In the genomic region with DNA sequence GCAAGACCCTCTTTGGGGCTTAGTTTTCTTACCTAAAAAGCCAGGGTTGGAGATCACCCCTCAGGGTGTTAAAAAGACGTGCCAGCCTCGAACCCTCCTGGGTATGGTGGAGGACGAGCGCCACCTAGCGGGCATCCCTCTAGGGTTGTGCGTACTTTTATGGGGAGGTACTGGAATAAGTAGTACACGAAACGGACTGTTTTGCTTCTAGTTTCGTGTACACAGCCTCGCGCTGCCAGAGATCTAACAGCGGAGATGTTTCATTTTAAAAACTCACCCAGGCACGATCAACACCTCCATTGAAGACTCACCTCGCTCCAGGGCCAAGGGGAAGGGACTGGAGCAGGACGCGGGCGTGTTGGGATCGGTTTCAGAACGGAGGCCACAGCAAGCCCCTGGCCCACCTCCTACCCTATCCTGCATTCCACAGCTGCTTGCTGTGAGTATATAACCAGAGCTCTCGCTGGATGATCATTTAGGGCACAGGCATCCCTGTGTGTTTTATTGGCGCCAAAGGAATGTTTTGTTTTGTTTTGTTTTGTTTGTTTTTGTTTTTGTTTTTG, we compare ENCODE assay signal across 8 cellular contexts. TPM values are rescaled to one million over a fixed set of nuclear protein-coding genes. Genes with fewer than 3 reads are reported as not detected.
DNase-seq lines count a peak whose midpoint lies in the region; ATAC-seq and TF ChIP-seq lines count a peak whose summit lies in the region.

No MANE protein-coding gene starts in this region.

- ATAC-seq in HG02588 (IDR thresholded peaks at IDR 0.05; ENCODE audit: unreplicated experiment) (peak; percentile 64), SK-N-SH treated with all-trans-retinoic acid at 6 μM for 48 hours (peak; percentile 71), Right ventricle myocardium superior (ENCODE audit: poor library complexity) (peak; percentile 87), upper lobe of right lung (peak; percentile 86)

- DNase-seq in GM10248 (ENCODE audit: extremely low spot score) (peak; percentile 86), NAMALWA (ENCODE audit: low spot score) (peak; percentile 88), Right ventricle myocardium superior (peak; percentile 91), posterior vena cava (ENCODE audit: low spot score) (peak; percentile 94), upper lobe of right lung (peak; percentile 89)

- H3K4me1 ChIP-seq in upper lobe of right lung, result peaks cover 23% of the 10 kb centered on the region

- peaks cover 60% of the 10 kb centered on the region for H3K27me3 Mint-ChIP-seq in activated naive CD4-positive, alpha-beta T cell treated with anti-CD3 and anti-CD28 coated beads, Interleukin-2, amount 50 U/mL, for 24 hours

- peaks cover 6% of the 10 kb centered on the region for H3K9me3 Mint-ChIP-seq in activated naive CD4-positive, alpha-beta T cell treated with anti-CD3 and anti-CD28 coated beads, Interleukin-2, amount 50 U/mL, for 24 hours

- peak overlapping the region; percentile 24 for H3K27ac Mint-ChIP-seq in activated naive CD4-positive, alpha-beta T cell treated with anti-CD3 and anti-CD28 coated beads, Interleukin-2, amount 50 U/mL, for 24 hours

- H3K27me3 ChIP-seq in upper lobe of right lung, result peaks cover 86% of the 10 kb centered on the region

- intact Hi-C loops in Right ventricle myocardium superior (cut with DNase I), result loop anchor here (2.0 to 5.0 kb wide), 2 partner anchors 697 to 820 kb away; no protein-coding TSS in a partner anchor
- intact Hi-C loops in posterior vena cava (cut with DNase I), result loop anchor here (10.0 kb wide), 1 partner anchor 694 kb away; no protein-coding TSS in a partner anchor
- intact Hi-C loops in upper lobe of right lung (cut with DNase I), result no loop called here

- H3K36me3 ChIP-seq in upper lobe of right lung, result no peaks in the 10 kb centered on the region

- no peak overlapping the region for H3K27ac ChIP-seq in upper lobe of right lung

- peak overlapping the region; percentile 51 for H3K4me3 Mint-ChIP-seq in activated naive CD4-positive, alpha-beta T cell treated with anti-CD3 and anti-CD28 coated beads, Interleukin-2, amount 50 U/mL, for 24 hours

- no peak overlapping the region for H3K4me3 ChIP-seq in upper lobe of right lung

- no peaks in the 10 kb centered on the region for H3K9me3 ChIP-seq in upper lobe of right lung

- H3K4me1 Mint-ChIP-seq in activated naive CD4-positive, alpha-beta T cell treated with anti-CD3 and anti-CD28 coated beads, Interleukin-2, amount 50 U/mL, for 24 hours, result peaks cover 27% of the 10 kb centered on the region

- CTCF ChIA-PET in GM10248 (lab: Yijun Ruan, JAX), result interaction anchor here (0.6 to 4.0 kb wide), 13 partner anchors 12 to 824 kb away, joined by 3 to 13 read pairs (median 4); no protein-coding TSS in a partner anchor

- H3K36me3 Mint-ChIP-seq in activated naive CD4-positive, alpha-beta T cell treated with anti-CD3 and anti-CD28 coated beads, Interleukin-2, amount 50 U/mL, for 24 hours, result no peaks in the 10 kb centered on the region

- TF ChIP-seq CTCF in GM10248 (IDR thresholded peaks at IDR 0.05; ENCODE audit: control extremely low read depth, extremely low read depth, low read depth, missing control alignments) (peak; percentile 84), upper lobe of right lung (IDR thresholded peaks at IDR 0.05) (peak; percentile 91)

- POLR2A ChIA-PET in GM10248 (lab: Yijun Ruan, JAX), result no interaction called here

TF ChIP-seq in SK-N-SH treated with all-trans-retinoic acid at 6 μM for 48 hours, 23 proteins besides CTCF, POLR2A, EP300 and RAD21:
- TF ChIP-seq OSR1 (CRISPR knock-in tag; IDR thresholded peaks at IDR 0.05) (no peak), ZFP3 (CRISPR knock-in tag; IDR thresholded peaks at IDR 0.05) (no peak), BACH2 (CRISPR knock-in tag; IDR thresholded peaks at IDR 0.05; ENCODE audit: borderline replicate concordance) (no peak), CSDC2 (CRISPR knock-in tag; IDR thresholded peaks at IDR 0.05) (no peak), ZNF8 (CRISPR knock-in tag; IDR thresholded peaks at IDR 0.05) (peak; percentile 60), ZC3H10 (CRISPR knock-in tag; IDR thresholded peaks at IDR 0.05) (no peak), TCF4 (CRISPR knock-in tag; IDR thresholded peaks at IDR 0.05; ENCODE audit: borderline replicate concordance) (no peak)

RNA-seq across cellular contexts. Expression of a gene that starts 4.8 kb away (rescaled TPM):
- total RNA-seq in Right ventricle myocardium superior, result not detected
- under 1 TPM in 1 of 2 donors, not detected in 1; 0.19 TPM for total RNA-seq in posterior vena cava
- total RNA-seq in upper lobe of right lung, result not detected
